ENCODE assay signal across 8 cellular contexts in the genomic region with DNA sequence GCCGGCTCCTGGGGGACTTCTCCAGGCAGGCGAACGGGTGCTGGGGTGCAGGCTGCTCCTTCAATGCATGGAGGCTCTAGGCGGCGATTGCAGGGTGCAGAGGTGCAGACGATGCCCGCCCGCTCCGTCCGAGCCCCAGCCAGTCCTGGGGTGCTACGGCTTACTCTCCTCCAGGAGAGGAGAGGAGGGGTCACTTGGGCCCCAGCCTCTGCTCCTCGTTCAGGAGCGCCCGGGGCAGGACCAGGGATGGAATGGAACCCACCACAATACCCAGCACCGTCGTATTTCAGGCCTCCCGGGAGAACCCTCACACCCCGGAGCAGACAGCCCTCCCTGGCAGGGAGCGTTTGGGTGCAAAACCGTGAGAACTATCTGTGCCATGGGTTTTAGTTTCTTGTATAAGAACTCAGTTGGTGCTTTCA. TPM values are rescaled to one million over a fixed set of nuclear protein-coding genes. Genes with fewer than 3 reads are reported as not detected.
A peak's percentile ranks its signal among the peaks of the same experiment; 100 is the strongest.
DNase-seq lines count a peak whose midpoint lies in the region; ATAC-seq and TF ChIP-seq lines count a peak whose summit lies in the region.

No MANE protein-coding gene starts in this region.

- peaks cover 5% of the 10 kb centered on the region; the same call in 1 of the 2 replicates for H3K36me3 ChIP-seq in SU-DHL-6 (ENCODE audit: low read length)
- no peaks in the 10 kb centered on the region for H3K36me3 ChIP-seq in fibroblast of lung (ENCODE audit: control insufficient read depth, insufficient read depth, low read length)

- DNase-seq in Calu3 (no peak), HFF-Myc (ENCODE audit: extremely low read depth, low read depth) (no peak), fibroblast of lung (ENCODE audit: low read depth in 2 of 2) (no peak), omental fat pad (ENCODE audit: low spot score) (no peak), NCI-H187 treated with DMSO at 0.1 percent for 48 hours (lab: John Stamatoyannopoulos, UW) (no peak), NCI-H526 (lab: John Stamatoyannopoulos, UW) (no peak)
- no peak for DNase-seq in stimulated activated CD4-positive, alpha-beta T cell treated with anti-CD3 and anti-CD28 coated beads, Interleukin-4, amount 100 ng/mL, for 4 hours

- no peaks in the 10 kb centered on the region for H3K9me3 Mint-ChIP-seq in Calu3 (ENCODE audit: low read depth, unreplicated experiment)

- H3F3A ChIP-seq in SU-DHL-6 (ENCODE audit: insufficient read depth): peaks cover 28% of the 10 kb centered on the region

- H3K27ac ChIP-seq in SU-DHL-6 (ENCODE audit: low read depth, low read length) (peak overlapping the region; percentile 40), fibroblast of lung (ENCODE audit: insufficient read depth, low read length) (peak overlapping the region; percentile 53)

- H3K27me3 Mint-ChIP-seq in Calu3 (ENCODE audit: unreplicated experiment): no peaks in the 10 kb centered on the region

- TF ChIP-seq CTCF in Calu3 (IDR thresholded peaks at IDR 0.05; ENCODE audit: unreplicated experiment) (no peak), HFF-Myc (IDR thresholded peaks at IDR 0.05; ENCODE audit: low read depth, low read length, missing control alignments) (no peak), SU-DHL-6 (IDR thresholded peaks at IDR 0.05; ENCODE audit: insufficient read depth, low read length, poor library complexity, severe bottlenecking) (no peak), fibroblast of lung (conservative IDR thresholded peaks at IDR 0.05 in 1 of 2, IDR thresholded peaks at IDR 0.05 in 1 of 2; ENCODE audit: low read depth in 1 of 2, low read length in 2 of 2) (no peak), omental fat pad (IDR thresholded peaks at IDR 0.05) (no peak)

- H3K9me3 ChIP-seq in SU-DHL-6 (ENCODE audit: insufficient read depth, low read length) (no peaks in the 10 kb centered on the region), fibroblast of lung (ENCODE audit: control insufficient read depth, insufficient read depth, low read depth, low read length) (no peaks in the 10 kb centered on the region)

- H2AFZ ChIP-seq in SU-DHL-6 (ENCODE audit: low read depth, low read length, severe bottlenecking) (no peak overlapping the region), fibroblast of lung (ENCODE audit: low read length) (peak overlapping the region; percentile 47)

- H3K27me3 ChIP-seq in SU-DHL-6 (ENCODE audit: low read length): no peaks in the 10 kb centered on the region
- H3K27me3 ChIP-seq in fibroblast of lung (ENCODE audit: control insufficient read depth, insufficient read depth, low read length): no peaks in the 10 kb centered on the region

- intact Hi-C loops in Calu3 (cut with micrococcal nuclease; ENCODE audit: unreplicated experiment): no loop called here

- H3K4me3 Mint-ChIP-seq in Calu3 (ENCODE audit: low read depth, unreplicated experiment): peak overlapping the region; percentile 77

- no peaks in the 10 kb centered on the region for H4K20me1 ChIP-seq in SU-DHL-6 (ENCODE audit: low read depth, low read length)
- no peaks in the 10 kb centered on the region for H4K20me1 ChIP-seq in fibroblast of lung (ENCODE audit: control insufficient read depth, extremely low read depth, insufficient read depth, low read length)

- ATAC-seq in omental fat pad (ENCODE audit: low FRiP score): peak; percentile 31

- CTCF ChIA-PET in Calu3 (lab: Charles Lee): interaction anchor here (0.8 kb wide), 1 partner anchor 41 kb away, joined by 3 read pairs; no protein-coding TSS in a partner anchor

- H3K4me1 ChIP-seq in fibroblast of lung (ENCODE audit: control insufficient read depth, extremely low read depth, insufficient read depth, low read length): peaks cover 7% of the 10 kb centered on the region

- BruUV-seq in Calu3 (replicated peaks; lab: Mats Ljungman, UMichigan): no TSS peak

- H3K9me2 ChIP-seq in SU-DHL-6 (replicated peaks; ENCODE audit: insufficient read depth, low read length): no peaks in the 10 kb centered on the region

- peaks cover 19% of the 10 kb centered on the region for H3K4me1 Mint-ChIP-seq in Calu3 (ENCODE audit: low read depth, unreplicated experiment)

- peak overlapping the region; percentile 74 for H3K27ac Mint-ChIP-seq in Calu3 (ENCODE audit: unreplicated experiment)

- H3K79me2 ChIP-seq in SU-DHL-6 (ENCODE audit: insufficient read depth, low read length): peaks cover 52% of the 10 kb centered on the region
- peaks cover 19% of the 10 kb centered on the region for H3K79me2 ChIP-seq in fibroblast of lung (ENCODE audit: control insufficient read depth, insufficient read depth, low read length)

- peaks cover 32% of the 10 kb centered on the region for H3K36me3 Mint-ChIP-seq in Calu3 (ENCODE audit: insufficient read depth, unreplicated experiment)

- H3K4me3 ChIP-seq in HFF-Myc (replicated peaks; ENCODE audit: low read depth, low read length) (peak overlapping the region; percentile 56), SU-DHL-6 (ENCODE audit: insufficient read depth, low read length, poor library complexity, severe bottlenecking) (peak overlapping the region; percentile 91), fibroblast of lung (replicated peaks in 1 of 4; ENCODE audit: control extremely low read depth in 1 of 4, insufficient read depth in 1 of 4, low read depth in 3 of 4, low read length in 4 of 4) (peak overlapping the region; percentile 57 to 95 (median 86))

- peak overlapping the region; percentile 83 for H3K4me2 ChIP-seq in SU-DHL-6 (ENCODE audit: low read depth, low read length, poor library complexity, severe bottlenecking)
- H3K4me2 ChIP-seq in fibroblast of lung (ENCODE audit: extremely low read depth, insufficient read depth, low read length): peak overlapping the region; percentile 90

- H3K9ac ChIP-seq in SU-DHL-6 (ENCODE audit: low read length) (peak overlapping the region; percentile 88), fibroblast of lung (ENCODE audit: insufficient read depth, low read length) (peak overlapping the region; percentile 79)

RNA-seq across cellular contexts. Expression of gene ARHGEF18, which starts 46.6 kb away (rescaled TPM):
- total RNA-seq in Calu3 (2022) (31.9 and 34.9 TPM in 2 replicates), fibroblast of lung (33.1 and 45.1 TPM in 2 replicates), omental fat pad (10 to 100 TPM; 13.6 to 24.1 (median 19.4) TPM)
- 6.1 and 7.8 TPM in 2 replicates for polyA plus RNA-seq in fibroblast of lung
- polyA plus RNA-seq in fibroblast of lung (2012): 19.8 and 20.8 TPM in 2 replicates
- polyA minus RNA-seq in fibroblast of lung (ENCODE audit: low replicate concordance): 5.6 and 11.1 TPM in 2 replicates
